ENCODE assay signal across 20 cellular contexts in genomic region chr2:221178139-221178538, GRCh38.
"Had no signal": no experiment of that assay in that cellular context is flagged by ENCODE, and none has a peak within 500 bp of the region (broad histone marks: within the 10 kb centered on the region; RNA-seq: fewer than 3 reads in every experiment).

No MANE protein-coding gene starts in this region.

- H3K27me3 ChIP-seq: SJCRH30 had no signal

- DNase-seq: NCI-H1092, NCI-H1105 treated with DMSO at 0.1 percent for 48 hours, NCI-H1436, NCI-H187, NCI-H2029, NCI-H2081 treated with DMSO at 0.1 percent for 48 hours, NCI-H2171, NCI-H226, NCI-H446, NCI-H510A, NCI-H524 treated with DMSO at 0.1 percent for 48 hours, NCI-H69, NCI-H774, RPMI8226, SHP77 treated with DMSO at 0.1 percent for 48 hours, SJCRH30 had no signal

- H3K4me2 ChIP-seq: KMS-11 had no signal

- H3K9ac ChIP-seq: KMS-11 had no signal

- H3K27ac ChIP-seq: HL-60, KMS-11, SJCRH30, SK-N-MC had no signal

- H3K4me1 ChIP-seq: SJCRH30 had no signal

- ATAC-seq: K562 had no signal

- H3K36me3 ChIP-seq: SJCRH30 had no signal

- H3K4me3 ChIP-seq: K562, SJCRH30, SK-N-MC had no signal

- H3K9me3 ChIP-seq: SJCRH30 had no signal
